28 cellular contexts compared by ENCODE assay signal in the genomic region with DNA sequence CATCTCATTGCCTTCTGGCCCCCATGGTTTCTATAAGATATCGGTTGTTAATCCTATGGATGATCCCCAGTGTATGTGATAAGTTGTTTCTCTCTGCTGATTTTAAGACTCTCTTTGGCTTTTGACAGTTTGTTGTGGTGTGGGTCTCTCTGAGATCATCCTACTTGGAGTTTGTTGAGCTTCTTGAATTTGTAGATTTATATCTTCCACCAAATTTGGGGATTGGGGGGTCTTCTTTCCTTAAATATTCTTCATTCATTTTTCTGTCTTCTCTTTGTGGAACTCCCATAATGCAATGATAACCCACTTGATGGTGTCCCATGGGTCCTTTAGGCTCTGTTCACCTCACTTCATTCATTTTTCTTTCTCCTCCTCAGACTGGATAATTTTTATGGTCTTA.
"Had no signal": no experiment of that assay in that cellular context is flagged by ENCODE, and none has a peak within 500 bp of the region (broad histone marks: within the 10 kb centered on the region; RNA-seq: fewer than 3 reads in every experiment).

No MANE protein-coding gene starts in this region.

- ATAC-seq: effector memory CD8-positive, alpha-beta T cell; esophagus mucosa; gastrocnemius medialis; heart right ventricle; left cardiac atrium; left lung; left ventricle myocardium superior; lower lobe of right lung; mucosa of descending colon had no signal

- H3K27ac Mint-ChIP-seq: dendritic cell treated with granulocyte-macrophage colony-stimulating factor and Interleukin-4, amounts not matched to agents 40 ng/mL and 50 ng/mL, for 4 days; endodermal cell; mesothelial cell of epicardium had no signal

- H3K27me3 Mint-ChIP-seq: dendritic cell treated with granulocyte-macrophage colony-stimulating factor and Interleukin-4, amounts not matched to agents 40 ng/mL and 50 ng/mL, for 4 days; effector memory CD8-positive, alpha-beta T cell; naive B cell had no signal

- FAIRE-seq: endometrium, islet of Langerhans, keratinocyte had no signal

- H3K27ac ChIP-seq: colonic mucosa, epithelial cell of prostate, esophagus squamous epithelium, gastrocnemius medialis, heart right ventricle, left lung, lower lobe of right lung had no signal

- H3K27me3 ChIP-seq: colonic mucosa, esophagus squamous epithelium, gastrocnemius medialis, heart right ventricle, left lung had no signal

- H3K36me3 ChIP-seq: colonic mucosa had no signal

- DNase-seq: colonic mucosa; cortex of kidney; effector CD8-positive, alpha-beta T cell; effector memory CD8-positive, alpha-beta T cell; endodermal cell; erythroblast; esophagus squamous epithelium; foreskin fibroblast; foreskin melanocyte; gastrocnemius medialis; glutamatergic neuron; head of caudate nucleus; heart right ventricle; hippocampal formation; left cardiac atrium; left lung; left ventricle myocardium superior; lower lobe of right lung; mesenchymal stem cell; mucosa of descending colon; naive B cell had no signal

- H3K9me3 Mint-ChIP-seq: dendritic cell treated with granulocyte-macrophage colony-stimulating factor and Interleukin-4, amounts not matched to agents 40 ng/mL and 50 ng/mL, for 4 days; effector memory CD8-positive, alpha-beta T cell had no signal

- H3K4me1 Mint-ChIP-seq: mesothelial cell of epicardium had no signal

- H3K4me1 ChIP-seq: colonic mucosa, esophagus squamous epithelium, gastrocnemius medialis, heart right ventricle, left lung, lower lobe of right lung had no signal

- H3K4me3 ChIP-seq: colonic mucosa, esophagus squamous epithelium, gastrocnemius medialis, heart right ventricle, left lung, lower lobe of right lung, mucosa of descending colon had no signal

- H3K9me3 ChIP-seq: colonic mucosa had no signal

- H3K4me3 Mint-ChIP-seq: dendritic cell treated with granulocyte-macrophage colony-stimulating factor and Interleukin-4, amounts not matched to agents 40 ng/mL and 50 ng/mL, for 4 days; effector memory CD8-positive, alpha-beta T cell; endodermal cell; mesothelial cell of epicardium; naive B cell had no signal
